18 cellular contexts compared by ENCODE assay signal in the genomic region with DNA sequence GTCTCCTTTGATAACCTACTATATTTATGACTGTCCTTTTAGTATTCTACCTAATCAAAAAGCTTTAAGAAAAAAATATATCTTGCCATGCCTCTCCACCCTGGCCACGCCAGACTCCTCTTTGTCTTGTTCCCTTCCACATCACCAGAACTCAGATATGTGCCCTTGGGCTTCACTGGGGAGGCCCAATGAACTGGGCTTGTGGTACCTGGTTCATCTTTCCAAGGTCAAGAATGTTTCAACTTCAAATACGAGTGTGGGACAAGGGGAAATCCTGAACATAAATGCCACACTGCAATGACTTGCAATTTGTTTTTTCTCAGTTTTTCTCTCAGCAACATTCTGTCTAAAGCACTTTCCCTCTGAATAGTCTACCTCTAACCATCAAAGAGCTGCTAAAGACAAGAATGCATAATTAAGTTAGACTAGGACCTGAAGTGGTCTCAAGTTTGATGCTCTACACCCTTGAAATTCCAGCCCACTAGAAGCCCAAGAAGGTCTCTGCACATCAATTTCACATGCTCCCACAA. TPM values are rescaled to one million over a fixed set of nuclear protein-coding genes. Genes with fewer than 3 reads are reported as not detected.
DNase-seq lines count a peak whose midpoint lies in the region; ATAC-seq and TF ChIP-seq lines count a peak whose summit lies in the region.
"Had no signal": no experiment of that assay in that cellular context is flagged by ENCODE, and none has a peak within 500 bp of the region (broad histone marks: within the 10 kb centered on the region; RNA-seq: fewer than 3 reads in every experiment).

No MANE protein-coding gene starts in this region.

- BruUV-seq in IMR-90 (replicated peaks; lab: Mats Ljungman, UMichigan) = no TSS peak

- no peak for TF ChIP-seq RAD21 in IMR-90 (IDR thresholded peaks at IDR 0.05; ENCODE audit: low read length)

- H3K79me1 ChIP-seq in IMR-90 (ENCODE audit: low read depth in 1 of 2, low read length in 2 of 2) = peaks cover 11 to 21% of the 10 kb centered on the region in 2 experiments; a peak in 3 of 4 replicates

- peaks cover 16% of the 10 kb centered on the region; the same call in 1 of the 2 replicates for H3K9me1 ChIP-seq in IMR-90 (ENCODE audit: insufficient read depth, low read length)

- H3K36me3 ChIP-seq in IMR-90 (ENCODE audit: control insufficient read depth, insufficient read depth, low read length) = peaks cover 31% of the 10 kb centered on the region

- H3K9me3 ChIP-seq in IMR-90 (ENCODE audit: control insufficient read depth, insufficient read depth, low read length) = no peaks in the 10 kb centered on the region
- H3K9me3 ChIP-seq: BE2C, HAP-1 had no signal

- H3K4ac ChIP-seq in IMR-90 (ENCODE audit: low read depth, low read length) = no peak overlapping the region

- H3K23ac ChIP-seq in IMR-90 (ENCODE audit: low read depth, low read length) = no peak overlapping the region

- H2AFZ ChIP-seq in IMR-90 (replicated peaks; ENCODE audit: low read length, poor library complexity) = no peak overlapping the region
- H2AFZ ChIP-seq: GM23248 had no signal

- no peak overlapping the region for H3K27ac Mint-ChIP-seq in activated naive CD8-positive, alpha-beta T cell treated with anti-CD3 and anti-CD28 coated beads, Interleukin-2, amount 50 U/mL, for 24 hours
- no peak overlapping the region for H3K27ac Mint-ChIP-seq in activated naive CD8-positive, alpha-beta T cell treated with anti-CD3 and anti-CD28 coated beads for 36 hours
- peak overlapping the region; percentile 58 for H3K27ac Mint-ChIP-seq in chondrocyte (ENCODE audit: unreplicated experiment)
- H3K27ac Mint-ChIP-seq: IgD-negative memory B cell had no signal

- H2BK20ac ChIP-seq in IMR-90 (ENCODE audit: low read depth, low read length) = no peak overlapping the region

- CTCF ChIA-PET in IMR-90 (lab: Yijun Ruan, JAX) = interaction anchor here (1.2 kb wide), 1 partner anchor 10 kb away, joined by 5 read pairs; no protein-coding TSS in a partner anchor

- H2BK15ac ChIP-seq in IMR-90 (ENCODE audit: low read depth, low read length) = no peak overlapping the region

- no peak for DNase-seq in activated naive CD8-positive, alpha-beta T cell treated with anti-CD3 and anti-CD28 coated beads, Interleukin-2, amount 50 U/mL, for 24 hours
- DNase-seq in activated naive CD8-positive, alpha-beta T cell treated with anti-CD3 and anti-CD28 coated beads for 36 hours = no peak
- DNase-seq in IMR-90 = no peak
- no peak for DNase-seq in chondrocyte (ENCODE audit: low spot score)
- no peak for DNase-seq in NCI-H1048 (lab: John Stamatoyannopoulos, UW)
- DNase-seq in stimulated activated CD4-positive, alpha-beta T cell treated with anti-CD3 and anti-CD28 coated beads, Interleukin-12 subunit alpha, Interleukin-12 subunit beta, amount 100 ng/mL, for 4 hours = no peak
- no peak for DNase-seq in medulla oblongata (ENCODE audit: extremely low spot score)
- DNase-seq: ACHN; BE2C; C1 segment of cervical spinal cord; CD4-positive, CD25-positive, alpha-beta regulatory T cell; CD8-positive, alpha-beta memory T cell; COR-L47; DMS 273 treated with DMSO at 0.1 percent for 48 hours; GM23248 had no signal

- no peaks in the 10 kb centered on the region for H3K27me3 Mint-ChIP-seq in activated naive CD8-positive, alpha-beta T cell treated with anti-CD3 and anti-CD28 coated beads, Interleukin-2, amount 50 U/mL, for 24 hours
- H3K27me3 Mint-ChIP-seq in activated naive CD8-positive, alpha-beta T cell treated with anti-CD3 and anti-CD28 coated beads for 36 hours = no peaks in the 10 kb centered on the region
- H3K27me3 Mint-ChIP-seq in chondrocyte (ENCODE audit: low read depth) = no peaks in the 10 kb centered on the region
- H3K27me3 Mint-ChIP-seq: CD4-positive, CD25-positive, alpha-beta regulatory T cell; IgD-negative memory B cell had no signal

- H3K27me3 ChIP-seq in IMR-90 (ENCODE audit: control insufficient read depth, insufficient read depth, low read length) = no peaks in the 10 kb centered on the region
- H3K27me3 ChIP-seq: BE2C had no signal

- no peak overlapping the region for H3K56ac ChIP-seq in IMR-90 (ENCODE audit: extremely low read depth, insufficient read depth, low read length)

- H3K18ac ChIP-seq in IMR-90 (ENCODE audit: low read depth, low read length) = no peak overlapping the region

- H2AK5ac ChIP-seq in IMR-90 (ENCODE audit: low read depth, low read length) = no peak overlapping the region

- no peak for TF ChIP-seq POLR2A in IMR-90 (IDR thresholded peaks at IDR 0.05; ENCODE audit: low read depth, low read length)

- no peaks in the 10 kb centered on the region for H3K4me1 ChIP-seq in IMR-90 (ENCODE audit: control insufficient read depth, insufficient read depth, low read length)
- H3K4me1 ChIP-seq: BE2C had no signal

- H3K9me3 Mint-ChIP-seq in activated naive CD8-positive, alpha-beta T cell treated with anti-CD3 and anti-CD28 coated beads, Interleukin-2, amount 50 U/mL, for 24 hours = no peaks in the 10 kb centered on the region
- no peaks in the 10 kb centered on the region for H3K9me3 Mint-ChIP-seq in activated naive CD8-positive, alpha-beta T cell treated with anti-CD3 and anti-CD28 coated beads for 36 hours
- no peaks in the 10 kb centered on the region for H3K9me3 Mint-ChIP-seq in chondrocyte (ENCODE audit: low read depth)
- H3K9me3 Mint-ChIP-seq: CD4-positive, CD25-positive, alpha-beta regulatory T cell; CD8-positive, alpha-beta memory T cell; IgD-negative memory B cell had no signal

- no peak overlapping the region for H3K4me2 ChIP-seq in IMR-90 (ENCODE audit: low read depth, low read length)

- H3K36me3 Mint-ChIP-seq in activated naive CD8-positive, alpha-beta T cell treated with anti-CD3 and anti-CD28 coated beads, Interleukin-2, amount 50 U/mL, for 24 hours (ENCODE audit: low read depth) = peaks cover 49% of the 10 kb centered on the region
- peaks cover 11% of the 10 kb centered on the region for H3K36me3 Mint-ChIP-seq in activated naive CD8-positive, alpha-beta T cell treated with anti-CD3 and anti-CD28 coated beads for 36 hours
- peaks cover 49% of the 10 kb centered on the region for H3K36me3 Mint-ChIP-seq in chondrocyte (ENCODE audit: low read depth)

- intact Hi-C loops in IMR-90 (cut with micrococcal nuclease) = no loop called here

- H3K14ac ChIP-seq in IMR-90 (replicated peaks; ENCODE audit: low read depth, low read length) = no peak overlapping the region

- H3K4me1 Mint-ChIP-seq in activated naive CD8-positive, alpha-beta T cell treated with anti-CD3 and anti-CD28 coated beads, Interleukin-2, amount 50 U/mL, for 24 hours = peaks cover 10% of the 10 kb centered on the region
- peaks cover 15% of the 10 kb centered on the region for H3K4me1 Mint-ChIP-seq in activated naive CD8-positive, alpha-beta T cell treated with anti-CD3 and anti-CD28 coated beads for 36 hours
- peaks cover 38% of the 10 kb centered on the region for H3K4me1 Mint-ChIP-seq in chondrocyte (ENCODE audit: low read depth)

- H4K8ac ChIP-seq in IMR-90 (ENCODE audit: low read depth in 2 of 2, low read length in 2 of 2) = no peak overlapping the region

- H3K9ac ChIP-seq in IMR-90 (ENCODE audit: low read depth, low read length) = no peak overlapping the region
- H3K9ac ChIP-seq: GM23248 had no signal

- dilution Hi-C loops in IMR-90 (cut with HindIII; ENCODE audit: low sequenced_read_pairs, unreplicated experiment) = no loop called here

- H2AK9ac ChIP-seq in IMR-90 (replicated peaks; ENCODE audit: low read depth, low read length, poor library complexity) = peak overlapping the region; percentile 13

- H4K5ac ChIP-seq in IMR-90 (ENCODE audit: low read depth, low read length) = no peak overlapping the region

- POLR2A ChIA-PET in IMR-90 (lab: Charles Lee; ENCODE audit: unreplicated experiment) = no interaction called here

- H4K20me1 ChIP-seq in IMR-90 (ENCODE audit: insufficient read depth, low read length) = no peaks in the 10 kb centered on the region; the same call in 1 of the 2 replicates

- ATAC-seq in activated naive CD8-positive, alpha-beta T cell treated with anti-CD3 and anti-CD28 coated beads, Interleukin-2, amount 50 U/mL, for 24 hours = peak; percentile 28
- no peak for ATAC-seq in IMR-90 (ENCODE audit: low read depth)

- no peak overlapping the region for H3K27ac ChIP-seq in IMR-90 (ENCODE audit: insufficient read depth, low read length)
- H3K27ac ChIP-seq: GM23248, HL-60 had no signal

- no peak overlapping the region for H3K4me3 Mint-ChIP-seq in activated naive CD8-positive, alpha-beta T cell treated with anti-CD3 and anti-CD28 coated beads, Interleukin-2, amount 50 U/mL, for 24 hours
- no peak overlapping the region for H3K4me3 Mint-ChIP-seq in activated naive CD8-positive, alpha-beta T cell treated with anti-CD3 and anti-CD28 coated beads for 36 hours
- H3K4me3 Mint-ChIP-seq in chondrocyte (ENCODE audit: unreplicated experiment) = no peak overlapping the region
- H3K4me3 Mint-ChIP-seq: CD4-positive, CD25-positive, alpha-beta regulatory T cell; CD8-positive, alpha-beta memory T cell; IgD-negative memory B cell had no signal

- in situ Hi-C loops in IMR-90 (cut with MboI; ENCODE audit: low sequenced_read_pairs) = no loop called here

- H2BK5ac ChIP-seq in IMR-90 (ENCODE audit: low read depth, low read length, poor library complexity, severe bottlenecking) = no peak overlapping the region

- no peak for TF ChIP-seq CTCF in IMR-90 (conservative IDR thresholded peaks at IDR 0.05; ENCODE audit: low read depth, low read length)
- no peak for TF ChIP-seq CTCF in chondrocyte (IDR thresholded peaks at IDR 0.05)

- no peak overlapping the region for H3K4me3 ChIP-seq in IMR-90 (ENCODE audit: insufficient read depth, low read depth, low read length)
- H3K4me3 ChIP-seq: GM23248, HAP-1 had no signal

- H2BK120ac ChIP-seq in IMR-90 (ENCODE audit: low read depth, low read length) = no peak overlapping the region

- no peak overlapping the region for H4K91ac ChIP-seq in IMR-90 (ENCODE audit: insufficient read depth, low read depth, low read length)

- WGBS in IMR-90 (ENCODE audit: extremely low coverage in 2 of 2, insufficient read length in 1 of 2), 2 experiments = no CpG with 5 or more reads among the region's 2 CpGs

TF ChIP-seq in IMR-90, 13 proteins besides CTCF, POLR2A, EP300 and RAD21:
- TF ChIP-seq MAFK (IDR thresholded peaks at IDR 0.05; ENCODE audit: low read depth, low read length) (no peak), CEBPB (IDR thresholded peaks at IDR 0.05; ENCODE audit: low read depth, low read length) (no peak), MXI1 (IDR thresholded peaks at IDR 0.05; ENCODE audit: borderline replicate concordance, low read depth, low read length) (no peak)
TF ChIP-seq in IMR-90: peak in this region for 0.

RNA-seq across cellular contexts. Expression of a gene that starts 9.9 kb away (rescaled TPM):
- 10 to 100 TPM; 14.2 to 22.1 TPM for total RNA-seq in activated naive CD8-positive, alpha-beta T cell treated with anti-CD3 and anti-CD28 coated beads for 36 hours
- total RNA-seq in IMR-90 (2012; rRNA removed) (14.9 and 18.1 TPM in 2 replicates), chondrocyte (40.2 to 79.8 TPM (median 41.5 TPM) in 3 replicates)
- 7.2 and 7.3 TPM in 2 replicates for polyA plus RNA-seq in IMR-90 (2012; rRNA removed)
- polyA plus RNA-seq in IMR-90 (2012; cell fraction: cytosol; rRNA removed) = 2.3 and 4.7 TPM in 2 replicates
- polyA plus RNA-seq in IMR-90 (2012; cell fraction: nucleus; rRNA removed; ENCODE audit: low replicate concordance) = 7.2 and 11.8 TPM in 2 replicates
